ENCODE assay signal across 8 cellular contexts in the genomic region with DNA sequence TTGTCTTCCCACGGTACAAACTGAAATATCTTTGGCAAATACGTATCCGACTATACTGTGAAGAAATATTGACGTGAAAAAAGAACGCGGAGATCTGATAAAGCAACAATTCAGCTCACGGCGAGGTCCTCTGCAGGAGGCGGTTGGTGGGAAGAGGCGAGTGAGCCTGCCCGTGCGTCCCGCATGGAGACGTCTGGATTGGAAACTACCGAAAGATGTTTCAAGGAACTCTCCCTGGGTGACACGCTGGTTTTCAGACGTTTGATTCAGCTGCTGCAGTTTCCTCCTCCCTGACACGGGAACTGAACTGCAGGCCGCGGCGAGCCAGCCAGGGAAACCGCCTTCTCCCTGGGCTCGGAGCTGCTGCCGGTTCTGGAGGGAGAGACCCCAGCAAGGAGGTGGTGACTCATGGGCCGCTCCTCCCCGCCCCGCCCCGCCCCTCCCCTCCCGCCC. TPM values are rescaled to one million over a fixed set of nuclear protein-coding genes. Genes with fewer than 3 reads are reported as not detected.
DNase-seq lines count a peak whose midpoint lies in the region; ATAC-seq and TF ChIP-seq lines count a peak whose summit lies in the region.

No MANE protein-coding gene starts in this region.

- peaks cover 2% of the 10 kb centered on the region for H3K36me3 Mint-ChIP-seq in effector memory CD8-positive, alpha-beta T cell (ENCODE audit: insufficient read depth)

- 0 to 1% methylated on average over 25 to 26 of the region's 29 CpGs for whole genome bisulfite sequencing in lower leg skin, 2 donors

- peaks cover 0 to 5% of the 10 kb centered on the region in 2 donors for H3K27me3 Mint-ChIP-seq in effector memory CD8-positive, alpha-beta T cell

- intact Hi-C loops in lower leg skin (cut with DNase I; ENCODE audit: low total_unique reads): no loop called here

- no peak overlapping the region for H3K27ac Mint-ChIP-seq in effector memory CD8-positive, alpha-beta T cell

- no peaks in the 10 kb centered on the region for H3K9me3 Mint-ChIP-seq in effector memory CD8-positive, alpha-beta T cell

- peak; percentile 68 for ATAC-seq in effector memory CD8-positive, alpha-beta T cell (replicated peaks)
- no peak for ATAC-seq in GM19467 (IDR thresholded peaks at IDR 0.05; ENCODE audit: unreplicated experiment)

- TF ChIP-seq CTCF in lower leg skin (IDR thresholded peaks at IDR 0.05): no peak

- H3K4me3 Mint-ChIP-seq in effector memory CD8-positive, alpha-beta T cell: no peak overlapping the region

- DNase-seq in NCI-H510A treated with DMSO at 0.1 percent for 48 hours (lab: John Stamatoyannopoulos, UW): peak; percentile 23
- DNase-seq in NCI-H510A (lab: John Stamatoyannopoulos, UW): no peak
- peak; percentile 45 to 63 for DNase-seq in NCI-H446 (lab: John Stamatoyannopoulos, UW)
- peak; percentile 41 to 48 for DNase-seq in activated CD4-positive, alpha-beta T cell treated with anti-CD3 and anti-CD28 coated beads, Interleukin-2, amount 50 U/mL, for 4 hours
- peak; percentile 36 to 42 (median 38) for DNase-seq in effector memory CD8-positive, alpha-beta T cell
- peak; percentile 81 to 96 for DNase-seq in lower leg skin (ENCODE audit: low spot score in 2 of 2)
- DNase-seq in stimulated activated CD4-positive, alpha-beta T cell treated with anti-CD3 and anti-CD28 coated beads, Interleukin-2, amount 100 ng/mL, for 48 hours: peak; percentile 32 to 35

- no peak overlapping the region for H3K4me3 ChIP-seq in lower leg skin (ENCODE audit: low read depth, poor library complexity, severe bottlenecking)

- peaks cover 7 to 15% of the 10 kb centered on the region in 2 donors for H3K4me1 Mint-ChIP-seq in effector memory CD8-positive, alpha-beta T cell (ENCODE audit: low read depth in 2 of 2)

- no peak for TF ChIP-seq POLR2A in lower leg skin (IDR thresholded peaks at IDR 0.05)

RNA-seq across cellular contexts. Expression of a gene that starts 0.4 kb away (rescaled TPM):
- total RNA-seq in lower leg skin: 100 to 1,000 TPM in 3 of 4 donors, 10 to 100 TPM in 1; 94.9 to 265 (median 133) TPM
